In the genomic region with DNA sequence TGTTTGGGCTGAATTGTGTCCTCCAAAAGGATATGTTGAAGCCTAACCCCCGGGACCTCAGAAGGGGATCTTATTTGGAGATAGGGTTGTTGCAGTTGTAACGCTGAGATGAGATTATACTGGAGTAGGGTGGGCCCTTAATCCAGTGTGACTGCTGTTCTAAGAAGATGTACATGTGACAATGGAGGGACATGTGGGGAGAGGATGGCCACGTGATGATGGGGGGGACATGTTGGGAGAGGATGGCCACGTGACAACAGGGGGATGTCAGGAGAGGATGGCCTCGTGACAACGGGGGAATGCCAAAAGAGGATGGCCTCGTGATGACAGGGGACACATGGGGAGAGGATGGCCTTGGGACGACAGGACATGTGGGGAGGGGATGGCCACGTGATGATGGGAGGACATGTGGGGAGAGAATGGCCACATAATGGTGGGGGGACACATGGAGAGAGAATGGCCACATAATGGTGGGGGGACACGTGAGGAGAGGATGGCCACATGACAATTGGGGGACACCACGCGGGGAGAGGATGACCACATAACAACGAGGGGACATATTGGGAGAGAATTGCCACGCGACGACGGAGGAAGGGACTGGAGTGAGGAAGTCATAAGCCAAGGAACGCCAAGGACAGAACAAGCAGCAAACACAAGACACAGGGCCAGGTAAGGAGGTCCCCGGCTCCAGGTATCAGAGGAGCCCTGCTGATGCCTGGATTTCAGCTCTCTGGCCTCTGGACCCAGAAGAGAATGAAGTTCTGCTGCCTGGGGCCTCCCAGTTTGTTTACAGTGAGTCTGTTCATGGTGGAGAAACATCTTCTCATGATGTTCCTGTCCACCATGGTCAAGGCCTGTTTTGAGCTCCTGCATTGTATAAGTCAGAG, we compare ENCODE assay signal across 1 cellular context.
A peak's percentile ranks its signal among the peaks of the same experiment; 100 is the strongest.
TF ChIP-seq lines count a peak whose summit lies in the region.

No MANE protein-coding gene starts in this region.

TF ChIP-seq in HepG2, 621 proteins besides CTCF, POLR2A, EP300 and RAD21 (continued from another document):
- TF ChIP-seq, protein P1, sequence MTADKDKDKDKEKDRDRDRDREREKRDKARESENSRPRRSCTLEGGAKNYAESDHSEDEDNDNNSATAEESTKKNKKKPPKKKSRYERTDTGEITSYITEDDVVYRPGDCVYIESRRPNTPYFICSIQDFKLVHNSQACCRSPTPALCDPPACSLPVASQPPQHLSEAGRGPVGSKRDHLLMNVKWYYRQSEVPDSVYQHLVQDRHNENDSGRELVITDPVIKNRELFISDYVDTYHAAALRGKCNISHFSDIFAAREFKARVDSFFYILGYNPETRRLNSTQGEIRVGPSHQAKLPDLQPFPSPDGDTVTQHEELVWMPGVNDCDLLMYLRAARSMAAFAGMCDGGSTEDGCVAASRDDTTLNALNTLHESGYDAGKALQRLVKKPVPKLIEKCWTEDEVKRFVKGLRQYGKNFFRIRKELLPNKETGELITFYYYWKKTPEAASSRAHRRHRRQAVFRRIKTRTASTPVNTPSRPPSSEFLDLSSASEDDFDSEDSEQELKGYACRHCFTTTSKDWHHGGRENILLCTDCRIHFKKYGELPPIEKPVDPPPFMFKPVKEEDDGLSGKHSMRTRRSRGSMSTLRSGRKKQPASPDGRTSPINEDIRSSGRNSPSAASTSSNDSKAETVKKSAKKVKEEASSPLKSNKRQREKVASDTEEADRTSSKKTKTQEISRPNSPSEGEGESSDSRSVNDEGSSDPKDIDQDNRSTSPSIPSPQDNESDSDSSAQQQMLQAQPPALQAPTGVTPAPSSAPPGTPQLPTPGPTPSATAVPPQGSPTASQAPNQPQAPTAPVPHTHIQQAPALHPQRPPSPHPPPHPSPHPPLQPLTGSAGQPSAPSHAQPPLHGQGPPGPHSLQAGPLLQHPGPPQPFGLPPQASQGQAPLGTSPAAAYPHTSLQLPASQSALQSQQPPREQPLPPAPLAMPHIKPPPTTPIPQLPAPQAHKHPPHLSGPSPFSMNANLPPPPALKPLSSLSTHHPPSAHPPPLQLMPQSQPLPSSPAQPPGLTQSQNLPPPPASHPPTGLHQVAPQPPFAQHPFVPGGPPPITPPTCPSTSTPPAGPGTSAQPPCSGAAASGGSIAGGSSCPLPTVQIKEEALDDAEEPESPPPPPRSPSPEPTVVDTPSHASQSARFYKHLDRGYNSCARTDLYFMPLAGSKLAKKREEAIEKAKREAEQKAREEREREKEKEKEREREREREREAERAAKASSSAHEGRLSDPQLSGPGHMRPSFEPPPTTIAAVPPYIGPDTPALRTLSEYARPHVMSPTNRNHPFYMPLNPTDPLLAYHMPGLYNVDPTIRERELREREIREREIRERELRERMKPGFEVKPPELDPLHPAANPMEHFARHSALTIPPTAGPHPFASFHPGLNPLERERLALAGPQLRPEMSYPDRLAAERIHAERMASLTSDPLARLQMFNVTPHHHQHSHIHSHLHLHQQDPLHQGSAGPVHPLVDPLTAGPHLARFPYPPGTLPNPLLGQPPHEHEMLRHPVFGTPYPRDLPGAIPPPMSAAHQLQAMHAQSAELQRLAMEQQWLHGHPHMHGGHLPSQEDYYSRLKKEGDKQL (CRISPR knock-in tag; IDR thresholded peaks at IDR 0.05; ENCODE audit: low read depth), result no peak
- TF ChIP-seq NCOR1 (IDR thresholded peaks at IDR 0.05; ENCODE audit: borderline replicate concordance, low read length) (no peak), ZSCAN12 (CRISPR knock-in tag; IDR thresholded peaks at IDR 0.05) (no peak), DDIT3 (CRISPR knock-in tag; IDR thresholded peaks at IDR 0.05) (no peak), ARID4A (CRISPR knock-in tag; IDR thresholded peaks at IDR 0.05; ENCODE audit: borderline replicate concordance) (peak; percentile 90), ZNF350 (CRISPR knock-in tag; IDR thresholded peaks at IDR 0.05; ENCODE audit: borderline replicate concordance, low read depth) (0 out of 2 replicates have a peak, but pooled peaks have one; percentile 50), ZNF563 (CRISPR knock-in tag; IDR thresholded peaks at IDR 0.05) (no peak; the same call in 1 of the 2 replicates), NONO (IDR thresholded peaks at IDR 0.05) (no peak), NONO (CRISPR knock-in tag; conservative IDR thresholded peaks at IDR 0.05) (no peak; the same call in 1 of the 2 replicates), CBX5 (CRISPR knock-in tag; IDR thresholded peaks at IDR 0.05; ENCODE audit: borderline replicate concordance) (peak; percentile 55), ATF1 (CRISPR knock-in tag; IDR thresholded peaks at IDR 0.05) (no peak), IRX3 (CRISPR knock-in tag; IDR thresholded peaks at IDR 0.05; ENCODE audit: borderline replicate concordance, low read depth) (no peak), DNMT3B (CRISPR knock-in tag; conservative IDR thresholded peaks at IDR 0.05) (peak; percentile 88), TBP (CRISPR knock-in tag; IDR thresholded peaks at IDR 0.05) (0 out of 2 replicates have a peak, but pooled peaks have one; percentile 17), MTF2 (CRISPR knock-in tag; IDR thresholded peaks at IDR 0.05; ENCODE audit: borderline replicate concordance) (no peak; the same call in 1 of the 2 replicates), ZBTB1 (CRISPR knock-in tag; IDR thresholded peaks at IDR 0.05; ENCODE audit: borderline replicate concordance) (peak; percentile 76; the same call in 1 of the 2 replicates), TMF1 (CRISPR knock-in tag; IDR thresholded peaks at IDR 0.05; ENCODE audit: low read depth) (no peak; the same call in 1 of the 2 replicates), PHF5A (CRISPR knock-in tag; IDR thresholded peaks at IDR 0.05; ENCODE audit: low read depth, unreplicated experiment) (peak; percentile 14), XRCC5 (optimal IDR thresholded peaks at IDR 0.05; ENCODE audit: low read length) (no peak), ZNF18 (CRISPR knock-in tag; IDR thresholded peaks at IDR 0.05; ENCODE audit: insufficient replicate concordance) (peak; percentile 81), ZNF609 (CRISPR knock-in tag; IDR thresholded peaks at IDR 0.05; ENCODE audit: borderline replicate concordance) (no peak), MAF1 (CRISPR knock-in tag; IDR thresholded peaks at IDR 0.05; ENCODE audit: borderline replicate concordance) (no peak)
- TF ChIP-seq, protein P2, sequence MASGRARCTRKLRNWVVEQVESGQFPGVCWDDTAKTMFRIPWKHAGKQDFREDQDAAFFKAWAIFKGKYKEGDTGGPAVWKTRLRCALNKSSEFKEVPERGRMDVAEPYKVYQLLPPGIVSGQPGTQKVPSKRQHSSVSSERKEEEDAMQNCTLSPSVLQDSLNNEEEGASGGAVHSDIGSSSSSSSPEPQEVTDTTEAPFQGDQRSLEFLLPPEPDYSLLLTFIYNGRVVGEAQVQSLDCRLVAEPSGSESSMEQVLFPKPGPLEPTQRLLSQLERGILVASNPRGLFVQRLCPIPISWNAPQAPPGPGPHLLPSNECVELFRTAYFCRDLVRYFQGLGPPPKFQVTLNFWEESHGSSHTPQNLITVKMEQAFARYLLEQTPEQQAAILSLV (CRISPR knock-in tag; IDR thresholded peaks at IDR 0.05; ENCODE audit: borderline replicate concordance), result peak; percentile 98
- TF ChIP-seq, protein P3, sequence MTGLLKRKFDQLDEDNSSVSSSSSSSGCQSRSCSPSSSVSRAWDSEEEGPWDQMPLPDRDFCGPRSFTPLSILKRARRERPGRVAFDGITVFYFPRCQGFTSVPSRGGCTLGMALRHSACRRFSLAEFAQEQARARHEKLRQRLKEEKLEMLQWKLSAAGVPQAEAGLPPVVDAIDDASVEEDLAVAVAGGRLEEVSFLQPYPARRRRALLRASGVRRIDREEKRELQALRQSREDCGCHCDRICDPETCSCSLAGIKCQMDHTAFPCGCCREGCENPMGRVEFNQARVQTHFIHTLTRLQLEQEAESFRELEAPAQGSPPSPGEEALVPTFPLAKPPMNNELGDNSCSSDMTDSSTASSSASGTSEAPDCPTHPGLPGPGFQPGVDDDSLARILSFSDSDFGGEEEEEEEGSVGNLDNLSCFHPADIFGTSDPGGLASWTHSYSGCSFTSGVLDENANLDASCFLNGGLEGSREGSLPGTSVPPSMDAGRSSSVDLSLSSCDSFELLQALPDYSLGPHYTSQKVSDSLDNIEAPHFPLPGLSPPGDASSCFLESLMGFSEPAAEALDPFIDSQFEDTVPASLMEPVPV (CRISPR knock-in tag; IDR thresholded peaks at IDR 0.05), result peak; percentile 78; the same call in 1 of the 2 replicates
